In the genomic region with DNA sequence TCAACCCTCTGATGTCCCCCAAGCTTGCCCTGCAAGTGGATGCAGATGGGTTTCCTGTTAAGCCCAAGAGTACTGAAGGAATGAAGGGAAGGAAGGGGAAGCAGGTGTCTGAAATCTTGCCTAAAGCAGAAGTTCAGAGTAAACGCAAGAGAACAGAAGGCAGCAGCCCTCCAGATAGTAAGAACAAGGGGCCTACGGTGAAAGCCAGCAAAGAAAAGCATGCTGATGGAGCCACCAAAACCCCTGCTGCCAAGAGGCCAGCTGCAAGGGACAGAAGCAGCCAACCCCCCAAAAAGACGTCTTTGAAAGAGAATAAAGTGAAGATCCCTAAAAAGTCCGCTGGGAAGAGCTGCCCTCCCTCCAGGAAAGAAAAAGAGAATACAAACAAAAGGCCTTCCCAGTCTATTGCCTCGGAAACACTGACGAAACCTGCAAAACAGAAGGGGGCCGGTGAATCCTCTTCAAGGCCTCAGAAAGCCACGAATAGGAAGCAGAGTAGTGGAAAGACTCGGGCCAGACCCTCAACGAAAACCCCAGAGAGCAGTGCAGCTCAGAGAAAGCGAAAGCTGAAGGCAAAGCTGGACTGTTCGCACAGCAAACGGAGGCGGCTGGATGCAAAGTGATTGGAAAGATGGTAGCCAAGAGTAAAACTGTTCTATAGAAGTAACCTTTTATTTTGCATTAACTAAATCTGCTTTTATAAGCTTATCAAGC, we compare ENCODE assay signal across 10 cellular contexts.
DNase-seq lines count a peak whose midpoint lies in the region; ATAC-seq and TF ChIP-seq lines count a peak whose summit lies in the region.
"Had no signal": no experiment of that assay in that cellular context is flagged by ENCODE, and none has a peak within 500 bp of the region (broad histone marks: within the 10 kb centered on the region; RNA-seq: fewer than 3 reads in every experiment).

No MANE protein-coding gene starts in this region.

- H3K27me3 Mint-ChIP-seq in CD8-positive, alpha-beta T cell (ENCODE audit: low read depth): no peaks in the 10 kb centered on the region
- H3K27me3 Mint-ChIP-seq in activated naive CD8-positive, alpha-beta T cell treated with anti-CD3 and anti-CD28 coated beads, Interleukin-2, amount 10 ng/mL, durations not matched to agents 7 days and 5 days: no peaks in the 10 kb centered on the region
- H3K27me3 Mint-ChIP-seq in nephron (ENCODE audit: low read depth): no peaks in the 10 kb centered on the region
- H3K27me3 Mint-ChIP-seq: activated CD4-positive, alpha-beta memory T cell treated with anti-CD3 and anti-CD28 coated beads, Interleukin-2, amount 10 ng/mL, durations not matched to agents 7 days and 5 days had no signal

- H3K4me1 ChIP-seq in CD8-positive, alpha-beta T cell (ENCODE audit: insufficient read depth, low read length): no peaks in the 10 kb centered on the region
- no peaks in the 10 kb centered on the region for H3K4me1 ChIP-seq in PC-3 (ENCODE audit: insufficient read depth, low read length)

- no peaks in the 10 kb centered on the region for H4K20me1 ChIP-seq in PC-3 (ENCODE audit: low read length)

- no peak overlapping the region for H3K4me2 ChIP-seq in PC-3 (ENCODE audit: low read length)

- no peaks in the 10 kb centered on the region for H3F3A ChIP-seq in PC-3 (ENCODE audit: low read length, unreplicated experiment)

- no peaks in the 10 kb centered on the region for H3K9me2 ChIP-seq in PC-3 (replicated peaks; ENCODE audit: low read length)

- no peaks in the 10 kb centered on the region for H3K9me3 ChIP-seq in CD8-positive, alpha-beta T cell (ENCODE audit: low read length)
- no peaks in the 10 kb centered on the region for H3K9me3 ChIP-seq in PC-3 (ENCODE audit: low read length)

- H3K36me3 Mint-ChIP-seq in CD8-positive, alpha-beta T cell: peaks cover 25% of the 10 kb centered on the region
- peaks cover 13% of the 10 kb centered on the region for H3K36me3 Mint-ChIP-seq in activated naive CD8-positive, alpha-beta T cell treated with anti-CD3 and anti-CD28 coated beads, Interleukin-2, amount 10 ng/mL, durations not matched to agents 7 days and 5 days
- peaks cover 26% of the 10 kb centered on the region for H3K36me3 Mint-ChIP-seq in nephron (ENCODE audit: low read depth)

- H3K36me3 ChIP-seq in CD8-positive, alpha-beta T cell (ENCODE audit: insufficient read depth, low read length): no peaks in the 10 kb centered on the region
- 0 out of 2 replicates have a peak, but pooled peaks cover 4% of the 10 kb centered on the region for H3K36me3 ChIP-seq in PC-3 (ENCODE audit: low read depth, low read length)

- DNase-seq in CD8-positive, alpha-beta T cell: no peak
- DNase-seq in activated naive CD8-positive, alpha-beta T cell treated with anti-CD3 and anti-CD28 coated beads, Interleukin-2, amount 10 ng/mL, durations not matched to agents 7 days and 5 days: no peak
- DNase-seq in PC-3: no peak
- no peak for DNase-seq in posterior vena cava (ENCODE audit: low spot score)
- no peak for DNase-seq in germinal center (ENCODE audit: low spot score)
- no peak for DNase-seq in COR-L47 (lab: John Stamatoyannopoulos, UW)
- DNase-seq: activated CD4-positive, alpha-beta memory T cell treated with anti-CD3 and anti-CD28 coated beads, Interleukin-2, amount 10 ng/mL, durations not matched to agents 7 days and 5 days; NCI-H1930 had no signal

- H3K4me1 Mint-ChIP-seq in CD8-positive, alpha-beta T cell (ENCODE audit: low read depth): peaks cover 13% of the 10 kb centered on the region
- H3K4me1 Mint-ChIP-seq in activated naive CD8-positive, alpha-beta T cell treated with anti-CD3 and anti-CD28 coated beads, Interleukin-2, amount 10 ng/mL, durations not matched to agents 7 days and 5 days: peaks cover 7% of the 10 kb centered on the region
- peaks cover 21% of the 10 kb centered on the region for H3K4me1 Mint-ChIP-seq in nephron
- H3K4me1 Mint-ChIP-seq: activated CD4-positive, alpha-beta memory T cell treated with anti-CD3 and anti-CD28 coated beads, Interleukin-2, amount 10 ng/mL, durations not matched to agents 7 days and 5 days had no signal

- TF ChIP-seq CTCF in CD8-positive, alpha-beta T cell (IDR thresholded peaks at IDR 0.05): no peak
- TF ChIP-seq CTCF in nephron (IDR thresholded peaks at IDR 0.05; ENCODE audit: unreplicated experiment in 3 of 3): no peak
- no peak for TF ChIP-seq CTCF in PC-3 (conservative IDR thresholded peaks at IDR 0.05; ENCODE audit: low read depth, low read length)

- no TSS peak for BruUV-seq in PC-3 (replicated peaks; lab: Mats Ljungman, UMichigan)

- ATAC-seq in CD8-positive, alpha-beta T cell: no peak
- peak; percentile 91 for ATAC-seq in HG02610 (IDR thresholded peaks at IDR 0.05; ENCODE audit: unreplicated experiment)
- peak; percentile 80 for ATAC-seq in activated naive CD8-positive, alpha-beta T cell treated with anti-CD3 and anti-CD28 coated beads, Interleukin-2, amount 10 ng/mL, durations not matched to agents 7 days and 5 days (ENCODE audit: low read depth)
- ATAC-seq in PC-3: no peak

- peak overlapping the region; percentile 65 for H3K27ac Mint-ChIP-seq in CD8-positive, alpha-beta T cell
- H3K27ac Mint-ChIP-seq in activated naive CD8-positive, alpha-beta T cell treated with anti-CD3 and anti-CD28 coated beads, Interleukin-2, amount 10 ng/mL, durations not matched to agents 7 days and 5 days: peak overlapping the region; percentile 55
- peak overlapping the region; percentile 33 to 91 (median 91) for H3K27ac Mint-ChIP-seq in nephron
- H3K27ac Mint-ChIP-seq: activated CD4-positive, alpha-beta memory T cell treated with anti-CD3 and anti-CD28 coated beads, Interleukin-2, amount 10 ng/mL, durations not matched to agents 7 days and 5 days had no signal

- H3K9me3 Mint-ChIP-seq in CD8-positive, alpha-beta T cell: no peaks in the 10 kb centered on the region
- no peaks in the 10 kb centered on the region for H3K9me3 Mint-ChIP-seq in activated naive CD8-positive, alpha-beta T cell treated with anti-CD3 and anti-CD28 coated beads, Interleukin-2, amount 10 ng/mL, durations not matched to agents 7 days and 5 days
- no peaks in the 10 kb centered on the region for H3K9me3 Mint-ChIP-seq in nephron
- H3K9me3 Mint-ChIP-seq: activated CD4-positive, alpha-beta memory T cell treated with anti-CD3 and anti-CD28 coated beads, Interleukin-2, amount 10 ng/mL, durations not matched to agents 7 days and 5 days had no signal

- no peak overlapping the region for H3K9ac ChIP-seq in PC-3 (ENCODE audit: low read length)

- no peaks in the 10 kb centered on the region for H3K27me3 ChIP-seq in CD8-positive, alpha-beta T cell (ENCODE audit: insufficient read depth, low read length)
- H3K27me3 ChIP-seq in PC-3 (ENCODE audit: low read length): no peaks in the 10 kb centered on the region

- H3K27ac ChIP-seq in CD8-positive, alpha-beta T cell (ENCODE audit: low read depth, low read length): no peak overlapping the region
- no peak overlapping the region for H3K27ac ChIP-seq in PC-3 (ENCODE audit: low read length)

- intact Hi-C loops in CD8-positive, alpha-beta T cell (cut with DNase I, micrococcal nuclease): no loop called here
- intact Hi-C loops in PC-3 (cut with micrococcal nuclease) (no loop called here), posterior vena cava (cut with DNase I) (no loop called here)

- CTCF ChIA-PET in CD8-positive, alpha-beta T cell (lab: Charles Lee): interaction anchor here (1.1 to 1.5 kb wide), 2 partner anchors 52 to 221 kb away, joined by 3 to 4 read pairs; no protein-coding TSS in a partner anchor
- CTCF ChIA-PET in PC-3 (lab: Charles Lee): no interaction called here

- no peak overlapping the region for H2AFZ ChIP-seq in PC-3 (ENCODE audit: low read length)

- POLR2A ChIA-PET in CD8-positive, alpha-beta T cell (lab: Charles Lee): no interaction called here
- POLR2A ChIA-PET in activated naive CD8-positive, alpha-beta T cell treated with anti-CD3 and anti-CD28 coated beads, Interleukin-2, amount 10 ng/mL, durations not matched to agents 7 days and 5 days (lab: Charles Lee): no interaction called here
- POLR2A ChIA-PET in PC-3 (lab: Charles Lee; ENCODE audit: unreplicated experiment): no interaction called here

- H3K4me3 Mint-ChIP-seq in CD8-positive, alpha-beta T cell: no peak overlapping the region
- peak overlapping the region; percentile 56 for H3K4me3 Mint-ChIP-seq in activated naive CD8-positive, alpha-beta T cell treated with anti-CD3 and anti-CD28 coated beads, Interleukin-2, amount 10 ng/mL, durations not matched to agents 7 days and 5 days
- peak overlapping the region in 2 of 3 experiments; percentile 4 to 48 for H3K4me3 Mint-ChIP-seq in nephron
- H3K4me3 Mint-ChIP-seq: activated CD4-positive, alpha-beta memory T cell treated with anti-CD3 and anti-CD28 coated beads, Interleukin-2, amount 10 ng/mL, durations not matched to agents 7 days and 5 days had no signal

- H3K79me2 ChIP-seq in PC-3 (ENCODE audit: low read length): no peaks in the 10 kb centered on the region

- no peak overlapping the region for H3K4me3 ChIP-seq in CD8-positive, alpha-beta T cell (ENCODE audit: low read depth, low read length)
- H3K4me3 ChIP-seq in PC-3 (ENCODE audit: low read length): no peak overlapping the region

Comparison
In these comparisons a context has a peak if more than half of its experiments do, and no peak if none do; other contexts are left out.
1. ATAC-seq: peak in HG02610 (single experiment) and activated naive CD8-positive, alpha-beta T cell treated with anti-CD3 and anti-CD28 coated beads, Interleukin-2, amount 10 ng/mL, durations not matched to agents 7 days and 5 days (single experiment); none in CD8-positive, alpha-beta T cell (single experiment) and PC-3 (single experiment).
2. Peak in every context shown above with its lines, with median percentiles within 50 percentile points of each other: H3K27ac Mint-ChIP-seq.